In genomic region chr20:9211016-9211760, GRCh38 we compare ENCODE assay signal across 1 cellular context.
TF ChIP-seq lines count a peak whose summit lies in the region.

No MANE protein-coding gene starts in this region.

TF ChIP-seq in IMR-90, 13 proteins besides CTCF, POLR2A, EP300 and RAD21 (continued from another document):
- TF ChIP-seq MXI1 (IDR thresholded peaks at IDR 0.05; ENCODE audit: borderline replicate concordance, low read depth, low read length) (no peak), SMC3 (IDR thresholded peaks at IDR 0.05; ENCODE audit: low read depth, low read length) (no peak), MAFK (IDR thresholded peaks at IDR 0.05; ENCODE audit: low read depth, low read length) (no peak), CEBPB (IDR thresholded peaks at IDR 0.05; ENCODE audit: low read depth, low read length) (no peak), FOS (IDR thresholded peaks at IDR 0.05; ENCODE audit: low read depth, low read length) (no peak), CHD1 (IDR thresholded peaks at IDR 0.05; ENCODE audit: low read depth, low read length) (no peak), MAZ (IDR thresholded peaks at IDR 0.05; ENCODE audit: borderline replicate concordance, low read depth, low read length) (no peak), RCOR1 (IDR thresholded peaks at IDR 0.05; ENCODE audit: insufficient replicate concordance, low read length) (no peak), USF2 (IDR thresholded peaks at IDR 0.05; ENCODE audit: low read depth, low read length) (no peak)
